Comparison of ENCODE assay signal across 1 cellular context in the genomic region with DNA sequence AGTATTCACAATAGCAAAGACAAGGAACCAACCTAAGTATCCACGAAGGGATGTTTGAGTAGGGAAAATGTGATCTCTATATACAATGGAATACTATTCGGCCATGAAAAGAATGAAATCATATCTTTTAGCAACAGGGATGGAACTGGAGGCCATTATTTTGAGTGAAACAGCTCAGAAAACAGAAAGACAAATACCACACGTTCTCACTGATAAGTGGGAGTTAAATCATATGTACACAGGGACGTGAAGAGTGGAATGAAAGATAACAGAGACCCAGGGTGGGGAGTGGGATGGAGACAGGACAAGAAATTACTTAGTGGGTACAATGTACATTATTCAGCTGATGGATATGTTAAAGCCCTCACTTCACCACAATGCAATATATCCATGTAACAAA.
A peak's percentile ranks its signal among the peaks of the same experiment; 100 is the strongest.
TF ChIP-seq lines count a peak whose summit lies in the region.

No MANE protein-coding gene starts in this region.

TF ChIP-seq in K562, 482 proteins besides CTCF, POLR2A, EP300 and RAD21:
- TF ChIP-seq, protein P1, sequence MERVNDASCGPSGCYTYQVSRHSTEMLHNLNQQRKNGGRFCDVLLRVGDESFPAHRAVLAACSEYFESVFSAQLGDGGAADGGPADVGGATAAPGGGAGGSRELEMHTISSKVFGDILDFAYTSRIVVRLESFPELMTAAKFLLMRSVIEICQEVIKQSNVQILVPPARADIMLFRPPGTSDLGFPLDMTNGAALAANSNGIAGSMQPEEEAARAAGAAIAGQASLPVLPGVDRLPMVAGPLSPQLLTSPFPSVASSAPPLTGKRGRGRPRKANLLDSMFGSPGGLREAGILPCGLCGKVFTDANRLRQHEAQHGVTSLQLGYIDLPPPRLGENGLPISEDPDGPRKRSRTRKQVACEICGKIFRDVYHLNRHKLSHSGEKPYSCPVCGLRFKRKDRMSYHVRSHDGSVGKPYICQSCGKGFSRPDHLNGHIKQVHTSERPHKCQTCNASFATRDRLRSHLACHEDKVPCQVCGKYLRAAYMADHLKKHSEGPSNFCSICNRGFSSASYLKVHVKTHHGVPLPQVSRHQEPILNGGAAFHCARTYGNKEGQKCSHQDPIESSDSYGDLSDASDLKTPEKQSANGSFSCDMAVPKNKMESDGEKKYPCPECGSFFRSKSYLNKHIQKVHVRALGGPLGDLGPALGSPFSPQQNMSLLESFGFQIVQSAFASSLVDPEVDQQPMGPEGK (CRISPR knock-in tag; IDR thresholded peaks at IDR 0.05; ENCODE audit: borderline replicate concordance): no peak
- TF ChIP-seq SMARCC2 (IDR thresholded peaks at IDR 0.05; ENCODE audit: low read depth) (no peak), CSDE1 (IDR thresholded peaks at IDR 0.05) (no peak), ZSCAN29 (IDR thresholded peaks at IDR 0.05) (no peak), NCOR1 (IDR thresholded peaks at IDR 0.05) (0 out of 2 replicates have a peak, but pooled peaks have one; percentile 10), EZH2 (IDR thresholded peaks at IDR 0.05; ENCODE audit: borderline replicate concordance, low read depth, low read length) (no peak), POLR3G (IDR thresholded peaks at IDR 0.05; ENCODE audit: extremely low read depth, insufficient read length, insufficient replicate concordance) (no peak), TEAD4 (IDR thresholded peaks at IDR 0.05; ENCODE audit: low read length) (peak; percentile 43; the same call in 1 of the 2 replicates), TEAD4 (CRISPR knock-in tag; IDR thresholded peaks at IDR 0.05; ENCODE audit: borderline replicate concordance) (no peak), KDM4B (IDR thresholded peaks at IDR 0.05; ENCODE audit: borderline replicate concordance in 2 of 2, low read depth in 1 of 2) (no peak), ARID1B (IDR thresholded peaks at IDR 0.05) (peak; percentile 61), ESRRB (CRISPR knock-in tag; IDR thresholded peaks at IDR 0.05; ENCODE audit: borderline replicate concordance) (no peak), ZNF354B (CRISPR knock-in tag; IDR thresholded peaks at IDR 0.05) (no peak), NR3C1 (CRISPR knock-in tag; IDR thresholded peaks at IDR 0.05) (no peak), CBFA2T3 (IDR thresholded peaks at IDR 0.05) (peak; percentile 80), GABPB1 (CRISPR knock-in tag; IDR thresholded peaks at IDR 0.05) (no peak), ZNF224 (CRISPR knock-in tag; IDR thresholded peaks at IDR 0.05) (no peak), LCOR (CRISPR knock-in tag; IDR thresholded peaks at IDR 0.05) (no peak), CBFA2T2 (conservative IDR thresholded peaks at IDR 0.05) (peak; percentile 68), NFIC (IDR thresholded peaks at IDR 0.05) (peak; percentile 24; the same call in 1 of the 2 replicates), RFX7 (CRISPR knock-in tag; IDR thresholded peaks at IDR 0.05) (no peak), FOXP1 (CRISPR knock-in tag; IDR thresholded peaks at IDR 0.05) (no peak), ZNF696 (CRISPR knock-in tag; conservative IDR thresholded peaks at IDR 0.05) (no peak), MTA2 (IDR thresholded peaks at IDR 0.05; ENCODE audit: low read depth) (0 out of 2 replicates have a peak, but pooled peaks have one; percentile 22), FOXA1 (IDR thresholded peaks at IDR 0.05; ENCODE audit: borderline replicate concordance) (0 out of 2 replicates have a peak, but pooled peaks have one; percentile 29), RFX5 (IDR thresholded peaks at IDR 0.05; ENCODE audit: low read depth, low read length) (no peak), FOXA3 (CRISPR knock-in tag; conservative IDR thresholded peaks at IDR 0.05 in 1 of 2, IDR thresholded peaks at IDR 0.05 in 1 of 2) (0 out of 4 replicates have a peak, but pooled peaks of 1 of the 2 experiments have one; percentile 18), SREBF2 (CRISPR knock-in tag; IDR thresholded peaks at IDR 0.05) (no peak), ZNF146 (CRISPR knock-in tag; IDR thresholded peaks at IDR 0.05; ENCODE audit: unreplicated experiment) (peak; percentile 36), ZNF3 (CRISPR knock-in tag; IDR thresholded peaks at IDR 0.05) (no peak), ZNF77 (CRISPR knock-in tag; IDR thresholded peaks at IDR 0.05) (no peak), TAL1 (IDR thresholded peaks at IDR 0.05) (peak; percentile 77)
- TF ChIP-seq, protein P2, sequence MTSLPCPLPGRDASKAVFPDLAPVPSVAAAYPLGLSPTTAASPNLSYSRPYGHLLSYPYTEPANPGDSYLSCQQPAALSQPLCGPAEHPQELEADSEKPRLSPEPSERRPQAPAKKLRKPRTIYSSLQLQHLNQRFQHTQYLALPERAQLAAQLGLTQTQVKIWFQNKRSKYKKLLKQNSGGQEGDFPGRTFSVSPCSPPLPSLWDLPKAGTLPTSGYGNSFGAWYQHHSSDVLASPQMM (CRISPR knock-in tag; IDR thresholded peaks at IDR 0.05): no peak
- TF ChIP-seq, protein P3, sequence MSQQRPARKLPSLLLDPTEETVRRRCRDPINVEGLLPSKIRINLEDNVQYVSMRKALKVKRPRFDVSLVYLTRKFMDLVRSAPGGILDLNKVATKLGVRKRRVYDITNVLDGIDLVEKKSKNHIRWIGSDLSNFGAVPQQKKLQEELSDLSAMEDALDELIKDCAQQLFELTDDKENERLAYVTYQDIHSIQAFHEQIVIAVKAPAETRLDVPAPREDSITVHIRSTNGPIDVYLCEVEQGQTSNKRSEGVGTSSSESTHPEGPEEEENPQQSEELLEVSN (IDR thresholded peaks at IDR 0.05; ENCODE audit: borderline replicate concordance in 1 of 2, extremely low read depth in 1 of 2, insufficient read depth in 1 of 2, insufficient read length in 1 of 2, low read depth in 1 of 2, low read length in 1 of 2, poor library complexity in 1 of 2, severe bottlenecking in 1 of 2): no peak
